Comparison of ENCODE assay signal across 8 cellular contexts in the genomic region with DNA sequence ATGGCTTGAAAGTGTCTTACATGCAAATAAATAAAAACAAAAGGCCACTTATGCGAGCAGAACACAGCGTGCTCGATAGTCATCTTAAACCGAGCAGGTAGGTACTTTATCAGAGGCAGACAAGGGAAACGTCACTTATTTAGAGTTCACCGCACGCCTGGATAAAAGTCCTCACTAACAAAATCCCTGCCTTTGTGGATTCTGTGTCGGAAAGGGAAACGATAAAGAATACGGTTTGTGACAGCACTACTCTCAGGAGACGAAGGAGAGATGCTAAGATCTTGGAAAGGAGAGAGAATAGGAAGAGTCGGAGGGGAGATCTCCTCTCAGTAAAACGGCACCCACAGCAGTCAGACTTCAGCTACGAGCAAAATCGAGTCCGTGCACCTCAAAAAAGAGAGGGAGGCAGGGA. TPM values are rescaled to one million over a fixed set of nuclear protein-coding genes. Genes with fewer than 3 reads are reported as not detected.
DNase-seq lines count a peak whose midpoint lies in the region; ATAC-seq and TF ChIP-seq lines count a peak whose summit lies in the region.

No MANE protein-coding gene starts in this region.

- no peaks in the 10 kb centered on the region for H3K9me3 Mint-ChIP-seq in effector memory CD8-positive, alpha-beta T cell

- H3K36me3 ChIP-seq in PC-3 (ENCODE audit: low read depth, low read length) (no peaks in the 10 kb centered on the region), mucosa of descending colon (ENCODE audit: low read depth) (no peaks in the 10 kb centered on the region)

- DNase-seq in NCI-H510A treated with DMSO at 0.1 percent for 48 hours (lab: John Stamatoyannopoulos, UW) (peak; percentile 21), NCI-H510A (lab: John Stamatoyannopoulos, UW) (no peak), PC-3 (peak; percentile 12), mucosa of descending colon (peak in 1 of 3 donors; percentile 7), GDM1 (lab: John Stamatoyannopoulos, UW) (no peak)
- DNase-seq in effector memory CD8-positive, alpha-beta T cell = no peak
- DNase-seq in stimulated activated CD4-positive, alpha-beta T cell treated with anti-CD3 and anti-CD28 coated beads, Interleukin-2, amount 100 ng/mL, for 24 hours = no peak

- H3K9ac ChIP-seq in PC-3 (ENCODE audit: low read length) = peak overlapping the region; percentile 77

- no peaks in the 10 kb centered on the region for H3F3A ChIP-seq in PC-3 (ENCODE audit: low read length, unreplicated experiment)

- POLR2A ChIA-PET in PC-3 (lab: Charles Lee; ENCODE audit: unreplicated experiment) = no interaction called here

- peaks cover 17 to 24% of the 10 kb centered on the region in 2 donors for H3K4me1 Mint-ChIP-seq in effector memory CD8-positive, alpha-beta T cell (ENCODE audit: low read depth in 2 of 2)

- H3K9me3 ChIP-seq in PC-3 (ENCODE audit: low read length) (no peaks in the 10 kb centered on the region), mucosa of descending colon (no peaks in the 10 kb centered on the region)

- H3K4me3 ChIP-seq in PC-3 (ENCODE audit: low read length) (peak overlapping the region; percentile 93), mucosa of descending colon (peak overlapping the region; percentile 67)

- CTCF ChIA-PET in PC-3 (lab: Charles Lee) = no interaction called here

- H2AFZ ChIP-seq in PC-3 (ENCODE audit: low read length) = peak overlapping the region; percentile 99

- no peaks in the 10 kb centered on the region for H3K27me3 ChIP-seq in PC-3 (ENCODE audit: low read length)

- H3K4me1 ChIP-seq in PC-3 (ENCODE audit: insufficient read depth, low read length) (peaks cover 27% of the 10 kb centered on the region), mucosa of descending colon (ENCODE audit: low read depth) (peaks cover 4% of the 10 kb centered on the region)

- H3K4me3 Mint-ChIP-seq in effector memory CD8-positive, alpha-beta T cell = peak overlapping the region; percentile 82 to 96

- no peaks in the 10 kb centered on the region for H3K9me2 ChIP-seq in PC-3 (replicated peaks; ENCODE audit: low read length)

- peaks cover 6% of the 10 kb centered on the region for H3K36me3 Mint-ChIP-seq in effector memory CD8-positive, alpha-beta T cell (ENCODE audit: insufficient read depth)

- ATAC-seq in HG02678 (IDR thresholded peaks at IDR 0.05; ENCODE audit: unreplicated experiment) = peak; percentile 14
- peak; percentile 17 for ATAC-seq in PC-3
- peak; percentile 10 for ATAC-seq in effector memory CD8-positive, alpha-beta T cell (replicated peaks)
- ATAC-seq in mucosa of descending colon = peak; percentile 1

- H3K27me3 Mint-ChIP-seq in effector memory CD8-positive, alpha-beta T cell = no peaks in the 10 kb centered on the region

- no peak overlapping the region for H3K27ac ChIP-seq in PC-3 (ENCODE audit: low read length)

- no peaks in the 10 kb centered on the region for H4K20me1 ChIP-seq in PC-3 (ENCODE audit: low read length)

- peaks cover 16% of the 10 kb centered on the region; the same call in 1 of the 2 replicates for H3K79me2 ChIP-seq in PC-3 (ENCODE audit: low read length)

- TF ChIP-seq CTCF in PC-3 (conservative IDR thresholded peaks at IDR 0.05; ENCODE audit: low read depth, low read length) (no peak), mucosa of descending colon (IDR thresholded peaks at IDR 0.05) (no peak)

- intact Hi-C loops in PC-3 (cut with micrococcal nuclease) = loop anchor here (2.0 to 5.0 kb wide), 2 partner anchors 14 to 137 kb away; no protein-coding TSS in a partner anchor
- intact Hi-C loops in mucosa of descending colon (cut with DNase I, micrococcal nuclease) = no loop called here

- peak overlapping the region; percentile 89 for H3K4me2 ChIP-seq in PC-3 (ENCODE audit: low read length)

- TSS peak; percentile 57 for BruUV-seq in PC-3 (replicated peaks; lab: Mats Ljungman, UMichigan)

- peak overlapping the region; percentile 86 to 94 for H3K27ac Mint-ChIP-seq in effector memory CD8-positive, alpha-beta T cell

RNA-seq across cellular contexts. Expression of a gene that starts 0.6 kb away (rescaled TPM):
- total RNA-seq in PC-3 (2014; rRNA removed) = 4.9 and 5.4 TPM in 2 replicates
- 10 to 100 TPM in 1 of 3 donors, 1 to 10 TPM in 2; 5.3 to 11.7 (median 6.7) TPM for total RNA-seq in mucosa of descending colon

RNA-seq across cellular contexts. Expression of a gene that starts 43.5 kb away (rescaled TPM):
- total RNA-seq in PC-3 (2014; rRNA removed) = not detected in 2 replicates
- total RNA-seq in mucosa of descending colon = 1 to 10 TPM; 1.3 to 2.3 (median 2.0) TPM

Comparison
In these comparisons a context has a peak if more than half of its experiments do, and no peak if none do; other contexts are left out.
1. DNase-seq: peak in NCI-H510A treated with DMSO at 0.1 percent for 48 hours (single experiment) and PC-3 (single experiment); none in NCI-H510A (single experiment), effector memory CD8-positive, alpha-beta T cell (0 of 3), stimulated activated CD4-positive, alpha-beta T cell treated with anti-CD3 and anti-CD28 coated beads, Interleukin-2, amount 100 ng/mL, for 24 hours (0 of 2) and GDM1 (single experiment).
2. Peak in every context shown above with its lines, with median percentiles within 50 percentile points of each other: ATAC-seq.